ENCODE assay signal across 15 cellular contexts in the genomic region with DNA sequence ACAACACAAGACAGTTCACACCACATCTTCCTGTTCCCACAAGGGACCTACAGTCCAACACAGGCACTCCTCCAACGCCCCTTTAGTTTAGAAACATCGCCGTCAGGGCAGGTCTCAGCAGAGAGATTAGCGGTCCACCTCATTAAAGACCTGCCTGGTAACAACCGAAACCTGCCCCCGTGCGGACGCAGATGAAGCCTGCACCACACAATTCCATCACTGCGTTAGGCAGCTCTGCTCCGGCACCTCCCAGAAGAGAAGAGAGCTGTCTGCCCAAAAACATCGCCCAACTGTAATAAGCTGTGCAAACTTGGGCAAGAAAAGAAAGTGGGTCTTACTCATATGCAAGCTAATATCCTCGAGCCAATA.
"Had no signal": no experiment of that assay in that cellular context is flagged by ENCODE, and none has a peak within 500 bp of the region (broad histone marks: within the 10 kb centered on the region; RNA-seq: fewer than 3 reads in every experiment).

No MANE protein-coding gene starts in this region.

- H3K9me3 ChIP-seq: breast epithelium, stomach, uterus had no signal

- H3K4me2 ChIP-seq: neural progenitor cell had no signal

- H2AFZ ChIP-seq: neural progenitor cell, parathyroid adenoma had no signal

- H3K36me3 ChIP-seq: breast epithelium, neural progenitor cell, uterus had no signal

- H3K4me1 ChIP-seq: parathyroid adenoma had no signal

- H3K27me3 Mint-ChIP-seq: activated CD4-positive, alpha-beta memory T cell treated with anti-CD3 and anti-CD28 coated beads for 36 hours had no signal

- FAIRE-seq: keratinocyte had no signal

- H3K36me3 Mint-ChIP-seq: activated CD4-positive, alpha-beta memory T cell treated with anti-CD3 and anti-CD28 coated beads for 36 hours had no signal

- H3K4me3 Mint-ChIP-seq: activated CD4-positive, alpha-beta memory T cell treated with anti-CD3 and anti-CD28 coated beads for 36 hours; activated T-cell treated with anti-CD3 and anti-CD28 coated beads, Interleukin-2, amount 50 U/mL, for 72 hours; neural progenitor cell had no signal

- ATAC-seq: activated T-cell treated with anti-CD3 and anti-CD28 coated beads, Interleukin-2, amount 50 U/mL, for 72 hours; left ventricle myocardium superior had no signal

- H3K9ac ChIP-seq: neural progenitor cell, parathyroid adenoma had no signal

- H3K9me3 Mint-ChIP-seq: activated CD4-positive, alpha-beta memory T cell treated with anti-CD3 and anti-CD28 coated beads for 36 hours; activated T-cell treated with anti-CD3 and anti-CD28 coated beads, Interleukin-2, amount 50 U/mL, for 72 hours had no signal

- H3K27ac Mint-ChIP-seq: activated CD4-positive, alpha-beta memory T cell treated with anti-CD3 and anti-CD28 coated beads for 36 hours; activated T-cell treated with anti-CD3 and anti-CD28 coated beads, Interleukin-2, amount 50 U/mL, for 72 hours; neural progenitor cell had no signal

- H3K4me3 ChIP-seq: breast epithelium, neural progenitor cell, skin epidermis, stomach, uterus had no signal

- H3K27ac ChIP-seq: breast epithelium, neural progenitor cell, parathyroid adenoma, skin epidermis, stomach, VCaP had no signal

- DNase-seq: activated CD4-positive, alpha-beta memory T cell treated with anti-CD3 and anti-CD28 coated beads for 36 hours; activated naive CD4-positive, alpha-beta T cell; activated T-cell treated with anti-CD3 and anti-CD28 coated beads, Interleukin-2, amount 50 U/mL, for 72 hours; effector CD8-positive, alpha-beta T cell; left ventricle myocardium superior; retina; stomach; T1000; uterus had no signal

- H3K27me3 ChIP-seq: breast epithelium, neural progenitor cell, stomach, uterus had no signal
